Comparison of ENCODE assay signal across 12 cellular contexts in the genomic region with DNA sequence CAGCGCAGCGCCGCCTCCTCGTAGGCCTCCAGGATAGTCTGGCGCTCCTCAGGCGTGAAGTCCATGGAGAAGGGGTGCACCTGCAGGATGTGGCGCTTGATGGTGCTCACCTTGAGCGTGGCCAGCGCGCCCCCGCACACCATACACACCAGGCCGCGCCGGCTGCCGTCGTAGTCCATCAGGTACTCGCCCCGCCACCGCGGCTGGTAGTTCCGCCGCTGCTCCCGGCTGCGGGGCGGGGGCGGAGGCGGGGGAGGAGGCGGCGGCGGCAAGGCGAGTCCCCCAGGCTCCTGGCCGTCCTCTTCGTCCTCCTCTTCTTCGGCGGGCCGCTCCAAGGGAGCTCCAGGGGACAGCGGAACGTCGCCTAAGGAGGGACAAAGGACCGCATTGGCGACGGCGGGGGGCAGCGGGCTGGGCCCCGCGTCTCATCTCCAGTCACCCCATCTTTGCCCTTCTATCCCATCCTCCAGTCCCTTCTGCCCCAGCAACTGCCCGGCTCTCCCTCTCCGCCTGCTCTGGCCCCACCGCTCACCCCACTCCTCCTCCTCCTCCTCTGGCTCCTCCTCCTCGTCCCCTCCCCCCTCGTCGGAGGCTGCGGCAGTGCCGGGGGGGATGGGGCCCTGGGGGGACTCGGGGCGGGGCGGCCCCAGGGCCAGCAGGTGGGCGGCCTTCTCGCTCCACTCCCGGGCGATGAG. TPM values are rescaled to one million over a fixed set of nuclear protein-coding genes. Genes with fewer than 3 reads are reported as not detected.
DNase-seq lines count a peak whose midpoint lies in the region; ATAC-seq and TF ChIP-seq lines count a peak whose summit lies in the region.
"Had no signal": no experiment of that assay in that cellular context is flagged by ENCODE, and none has a peak within 500 bp of the region (broad histone marks: within the 10 kb centered on the region; RNA-seq: fewer than 3 reads in every experiment).

No MANE protein-coding gene starts in this region.

- TF ChIP-seq CTCF in ascending aorta (IDR thresholded peaks at IDR 0.05) = no peak
- TF ChIP-seq CTCF in cardiac muscle cell (IDR thresholded peaks at IDR 0.05; ENCODE audit: low read depth, low read length) = no peak
- TF ChIP-seq CTCF in nephron progenitor cell (IDR thresholded peaks at IDR 0.05) = no peak
- no peak for TF ChIP-seq CTCF in upper lobe of left lung (IDR thresholded peaks at IDR 0.05)
- no peak for TF ChIP-seq CTCF in RWPE1 (conservative IDR thresholded peaks at IDR 0.05; ENCODE audit: low read depth)

- no peak overlapping the region for H3K27ac Mint-ChIP-seq in nephron progenitor cell
- no peak overlapping the region for H3K27ac Mint-ChIP-seq in stimulated activated naive CD8-positive, alpha-beta T cell treated with anti-CD3 and anti-CD28 coated beads, Interleukin-15, amount 100 ng/mL, for 72 hours
- H3K27ac Mint-ChIP-seq: IgD-negative memory B cell had no signal

- WGBS in upper lobe of left lung, 2 donors = 78 to 82% methylated on average over 37 to 58 of the region's 61 CpGs

- no peaks in the 10 kb centered on the region for H3K27me3 ChIP-seq in ascending aorta
- no peaks in the 10 kb centered on the region for H3K27me3 ChIP-seq in cardiac muscle cell
- H3K27me3 ChIP-seq in upper lobe of left lung = no peaks in the 10 kb centered on the region

- H3K27ac ChIP-seq in ascending aorta (peak overlapping the region in 1 of 2 donors; percentile 0), cardiac muscle cell (no peak overlapping the region), upper lobe of left lung (peak overlapping the region in 1 of 4 donors; percentile 38), RWPE1 (no peak overlapping the region)

- intact Hi-C loops in ascending aorta (cut with DNase I) = no loop called here

- no peaks in the 10 kb centered on the region for H3K9me3 Mint-ChIP-seq in nephron progenitor cell
- H3K9me3 Mint-ChIP-seq in stimulated activated naive CD8-positive, alpha-beta T cell treated with anti-CD3 and anti-CD28 coated beads, Interleukin-15, amount 100 ng/mL, for 72 hours = no peaks in the 10 kb centered on the region
- H3K9me3 Mint-ChIP-seq: IgD-negative memory B cell had no signal

- peak overlapping the region; percentile 51 to 63 for H3K4me3 ChIP-seq in ascending aorta
- H3K4me3 ChIP-seq in cardiac muscle cell = peak overlapping the region; percentile 12
- peak overlapping the region in 3 of 4 donors; percentile 29 to 45 (median 36) for H3K4me3 ChIP-seq in upper lobe of left lung

- DNase-seq in ascending aorta (ENCODE audit: low spot score in 2 of 2) = no peak
- peak; percentile 52 to 62 for DNase-seq in cardiac muscle cell (ENCODE audit: low read depth in 1 of 2, low spot score in 1 of 2)
- DNase-seq in nephron progenitor cell = peak; percentile 65
- no peak for DNase-seq in upper lobe of left lung
- no peak for DNase-seq in RWPE1 (ENCODE audit: low spot score)
- DNase-seq in stimulated activated naive CD8-positive, alpha-beta T cell treated with anti-CD3 and anti-CD28 coated beads, Interleukin-15, amount 100 ng/mL, for 72 hours = no peak
- DNase-seq: GDM1, kidney glomerular epithelial cell, NCI-H446 treated with DMSO at 0.1 percent for 48 hours had no signal

- no peak for TF ChIP-seq EP300 in upper lobe of left lung (IDR thresholded peaks at IDR 0.05)

- POLR2A ChIA-PET in RWPE1 (lab: Yijun Ruan, JAX; ENCODE audit: low non-redundant PET) = no interaction called here

- CTCF ChIA-PET in RWPE1 (lab: Yijun Ruan, JAX) = no interaction called here

- peaks cover 6% of the 10 kb centered on the region for H3K36me3 Mint-ChIP-seq in nephron progenitor cell (ENCODE audit: low read depth)
- H3K36me3 Mint-ChIP-seq: IgD-negative memory B cell had no signal

- H3K36me3 ChIP-seq in ascending aorta = peaks cover 3% of the 10 kb centered on the region in 2 donors
- no peaks in the 10 kb centered on the region for H3K36me3 ChIP-seq in cardiac muscle cell
- H3K36me3 ChIP-seq in upper lobe of left lung = peaks cover 0 to 27% (median 6%) of the 10 kb centered on the region in 4 donors

- peaks cover 51% of the 10 kb centered on the region for H3K4me1 Mint-ChIP-seq in nephron progenitor cell
- H3K4me1 Mint-ChIP-seq in stimulated activated naive CD8-positive, alpha-beta T cell treated with anti-CD3 and anti-CD28 coated beads, Interleukin-15, amount 100 ng/mL, for 72 hours = peaks cover 20% of the 10 kb centered on the region

- peak overlapping the region; percentile 69 for H3K4me3 Mint-ChIP-seq in nephron progenitor cell
- H3K4me3 Mint-ChIP-seq in stimulated activated naive CD8-positive, alpha-beta T cell treated with anti-CD3 and anti-CD28 coated beads, Interleukin-15, amount 100 ng/mL, for 72 hours = no peak overlapping the region
- H3K4me3 Mint-ChIP-seq: IgD-negative memory B cell had no signal

- no peaks in the 10 kb centered on the region for H3K27me3 Mint-ChIP-seq in nephron progenitor cell (ENCODE audit: low read depth, poor library complexity)
- no peaks in the 10 kb centered on the region for H3K27me3 Mint-ChIP-seq in stimulated activated naive CD8-positive, alpha-beta T cell treated with anti-CD3 and anti-CD28 coated beads, Interleukin-15, amount 100 ng/mL, for 72 hours
- H3K27me3 Mint-ChIP-seq: IgD-negative memory B cell had no signal

- peak in 1 of 2 donors; percentile 20 for ATAC-seq in upper lobe of left lung (ENCODE audit: low FRiP score in 2 of 2)
- ATAC-seq in HG03159 (IDR thresholded peaks at IDR 0.05; ENCODE audit: unreplicated experiment) = no peak
- ATAC-seq in HG03342 (IDR thresholded peaks at IDR 0.05; ENCODE audit: unreplicated experiment) = no peak
- ATAC-seq in stimulated activated naive CD8-positive, alpha-beta T cell treated with anti-CD3 and anti-CD28 coated beads, Interleukin-15, amount 100 ng/mL, for 72 hours = no peak

- H3K4me1 ChIP-seq in ascending aorta (peaks cover 6 to 14% of the 10 kb centered on the region in 2 donors), cardiac muscle cell (ENCODE audit: low read depth) (peaks cover 33% of the 10 kb centered on the region), upper lobe of left lung (peaks cover 7 to 35% (median 10%) of the 10 kb centered on the region in 4 donors)

- TF ChIP-seq POLR2A in upper lobe of left lung (IDR thresholded peaks at IDR 0.05) = no peak

- H3K9me3 ChIP-seq in ascending aorta (no peaks in the 10 kb centered on the region), cardiac muscle cell (ENCODE audit: low read depth) (no peaks in the 10 kb centered on the region), upper lobe of left lung (no peaks in the 10 kb centered on the region)

RNA-seq across cellular contexts. Expression of a gene that starts 4.9 kb away (rescaled TPM):
- total RNA-seq in ascending aorta = 34.7 TPM
- 31.5 and 42.8 TPM in 2 replicates for total RNA-seq in cardiac muscle cell
- polyA plus RNA-seq in cardiac muscle cell = 10.0 and 16.5 TPM in 2 replicates
- total RNA-seq in upper lobe of left lung = 10 to 100 TPM in 3 of 6 donors, 1 to 10 TPM in 3; 6.1 to 13.1 (median 9.7) TPM

RNA-seq across cellular contexts. Expression of a gene that starts 49.6 kb away (rescaled TPM):
- total RNA-seq in ascending aorta = 5.0 TPM
- total RNA-seq in cardiac muscle cell = 44.5 and 45.2 TPM in 2 replicates
- polyA plus RNA-seq in cardiac muscle cell = 8.2 and 9.0 TPM in 2 replicates
- total RNA-seq in upper lobe of left lung = 10 to 100 TPM in 5 of 6 donors, 1 to 10 TPM in 1; 9.0 to 22.5 (median 16.3) TPM

Comparison
In these comparisons a context has a peak if more than half of its experiments do, and no peak if none do; other contexts are left out.
1. DNase-seq: peak in cardiac muscle cell (2 of 2) and nephron progenitor cell (single experiment); none in ascending aorta (0 of 2), upper lobe of left lung (0 of 2), RWPE1 (single experiment) and stimulated activated naive CD8-positive, alpha-beta T cell treated with anti-CD3 and anti-CD28 coated beads, Interleukin-15, amount 100 ng/mL, for 72 hours (0 of 2).
2. Peak in every context shown above with its lines, with median percentiles within 50 percentile points of each other: H3K4me3 ChIP-seq.